9 cellular contexts compared by ENCODE assay signal in genomic region chr5:67267522-67268232, GRCh38.
DNase-seq lines count a peak whose midpoint lies in the region; ATAC-seq and TF ChIP-seq lines count a peak whose summit lies in the region.
"Had no signal": no experiment of that assay in that cellular context is flagged by ENCODE, and none has a peak within 500 bp of the region (broad histone marks: within the 10 kb centered on the region; RNA-seq: fewer than 3 reads in every experiment).

No MANE protein-coding gene starts in this region.

- intact Hi-C loops in right lobe of liver (cut with DNase I) = no loop called here

- TF ChIP-seq CTCF in right lobe of liver (IDR thresholded peaks at IDR 0.05) = no peak
- no peak for TF ChIP-seq CTCF in mesothelial cell of epicardium (IDR thresholded peaks at IDR 0.05; ENCODE audit: unreplicated experiment)

- H3K27ac ChIP-seq in right lobe of liver = peak overlapping the region; percentile 22 to 77 (median 75)
- peak overlapping the region; percentile 96 for H3K27ac ChIP-seq in stomach smooth muscle (ENCODE audit: low read length)

- H3K27me3 Mint-ChIP-seq in mesothelial cell of epicardium (ENCODE audit: low read depth) = no peaks in the 10 kb centered on the region
- H3K27me3 Mint-ChIP-seq in activated naive CD8-positive, alpha-beta T cell treated with anti-CD3 and anti-CD28 coated beads, Interleukin-2, amount 50 U/mL, for 24 hours = no peaks in the 10 kb centered on the region

- H3K36me3 Mint-ChIP-seq in mesothelial cell of epicardium = no peaks in the 10 kb centered on the region
- no peaks in the 10 kb centered on the region for H3K36me3 Mint-ChIP-seq in activated naive CD8-positive, alpha-beta T cell treated with anti-CD3 and anti-CD28 coated beads, Interleukin-2, amount 50 U/mL, for 24 hours (ENCODE audit: low read depth)

- TF ChIP-seq POLR2A in right lobe of liver (IDR thresholded peaks at IDR 0.05) = no peak

- DNase-seq in MG63 (peak; percentile 23), ecto neural progenitor cell (ENCODE audit: low spot score) (peak; percentile 60), right lobe of liver (peak in 1 of 3 donors; percentile 48), mesothelial cell of epicardium (ENCODE audit: low spot score in 2 of 2, unreplicated experiment in 2 of 2) (no peak), A172 (ENCODE audit: low spot score) (no peak)
- DNase-seq in activated naive CD8-positive, alpha-beta T cell treated with anti-CD3 and anti-CD28 coated beads, Interleukin-2, amount 50 U/mL, for 24 hours = no peak
- DNase-seq: NCI-H82 had no signal

- H3K4me3 Mint-ChIP-seq in mesothelial cell of epicardium = no peak overlapping the region
- H3K4me3 Mint-ChIP-seq in activated naive CD8-positive, alpha-beta T cell treated with anti-CD3 and anti-CD28 coated beads, Interleukin-2, amount 50 U/mL, for 24 hours = no peak overlapping the region

- no peak overlapping the region for H3K27ac Mint-ChIP-seq in mesothelial cell of epicardium
- H3K27ac Mint-ChIP-seq in activated naive CD8-positive, alpha-beta T cell treated with anti-CD3 and anti-CD28 coated beads, Interleukin-2, amount 50 U/mL, for 24 hours = no peak overlapping the region

- H3K9ac ChIP-seq in stomach smooth muscle (ENCODE audit: low read length in 2 of 2) = peak overlapping the region; percentile 40 to 60

- H3K36me3 ChIP-seq in MG63 (no peaks in the 10 kb centered on the region), right lobe of liver (no peaks in the 10 kb centered on the region), stomach smooth muscle (ENCODE audit: control insufficient read depth in 2 of 2, insufficient read depth in 2 of 2, low read length in 2 of 2) (no peaks in the 10 kb centered on the region)

- no peaks in the 10 kb centered on the region for H3K27me3 ChIP-seq in MG63
- H3K27me3 ChIP-seq in right lobe of liver = no peaks in the 10 kb centered on the region
- H3K27me3 ChIP-seq in stomach smooth muscle (ENCODE audit: control insufficient read depth in 1 of 2, insufficient read depth in 2 of 2, low read length in 2 of 2) = no peaks in the 10 kb centered on the region

- H3K4me3 ChIP-seq in MG63 (no peak overlapping the region), right lobe of liver (peak overlapping the region in 1 of 3 donors; percentile 10), stomach smooth muscle (ENCODE audit: low read length in 2 of 2) (peak overlapping the region; percentile 15 to 54)

- H3K4me1 ChIP-seq in right lobe of liver (peaks cover 3 to 31% (median 13%) of the 10 kb centered on the region in 4 donors), stomach smooth muscle (ENCODE audit: control insufficient read depth, insufficient read depth, low read length) (peaks cover 50% of the 10 kb centered on the region)

- peaks cover 20% of the 10 kb centered on the region for H3K4me1 Mint-ChIP-seq in mesothelial cell of epicardium
- H3K4me1 Mint-ChIP-seq in activated naive CD8-positive, alpha-beta T cell treated with anti-CD3 and anti-CD28 coated beads, Interleukin-2, amount 50 U/mL, for 24 hours = no peaks in the 10 kb centered on the region

- H3K9me3 Mint-ChIP-seq in mesothelial cell of epicardium = peaks cover 7% of the 10 kb centered on the region
- peaks cover 10% of the 10 kb centered on the region for H3K9me3 Mint-ChIP-seq in activated naive CD8-positive, alpha-beta T cell treated with anti-CD3 and anti-CD28 coated beads, Interleukin-2, amount 50 U/mL, for 24 hours

- 20% methylated on average over 6 of the region's 7 CpGs for WGBS in right lobe of liver (ENCODE audit: insufficient coverage, low coverage, low lambda C conversion rate, missing lambda C conversion rate)

- peak; percentile 20 to 58 (median 38) for ATAC-seq in right lobe of liver
- no peak for ATAC-seq in GM21360 (IDR thresholded peaks at IDR 0.05; ENCODE audit: unreplicated experiment)
- ATAC-seq in activated naive CD8-positive, alpha-beta T cell treated with anti-CD3 and anti-CD28 coated beads, Interleukin-2, amount 50 U/mL, for 24 hours = no peak

- no peaks in the 10 kb centered on the region for H3K9me3 ChIP-seq in MG63
- H3K9me3 ChIP-seq in right lobe of liver = no peaks in the 10 kb centered on the region
- peaks cover 0 to 4% of the 10 kb centered on the region in 2 donors for H3K9me3 ChIP-seq in stomach smooth muscle (ENCODE audit: control insufficient read depth in 2 of 2, low read length in 2 of 2)

Comparison
In these comparisons a context has a peak if more than half of its experiments do, and no peak if none do; other contexts are left out.
1. DNase-seq: peak in MG63 (single experiment) and ecto neural progenitor cell (single experiment); none in mesothelial cell of epicardium (0 of 2), A172 (single experiment) and activated naive CD8-positive, alpha-beta T cell treated with anti-CD3 and anti-CD28 coated beads, Interleukin-2, amount 50 U/mL, for 24 hours (single experiment).
2. ATAC-seq: peak in right lobe of liver (4 of 4); none in GM21360 (single experiment) and activated naive CD8-positive, alpha-beta T cell treated with anti-CD3 and anti-CD28 coated beads, Interleukin-2, amount 50 U/mL, for 24 hours (single experiment).